9 cellular contexts compared by ENCODE assay signal in genomic region chr10:103983367-103983911, GRCh38. TPM values are rescaled to one million over a fixed set of nuclear protein-coding genes. Genes with fewer than 3 reads are reported as not detected.
A peak's percentile ranks its signal among the peaks of the same experiment; 100 is the strongest.
DNase-seq lines count a peak whose midpoint lies in the region; ATAC-seq, FAIRE-seq and TF ChIP-seq lines count a peak whose summit lies in the region.
"Had no signal": no experiment of that assay in that cellular context is flagged by ENCODE, and none has a peak within 500 bp of the region (broad histone marks: within the 10 kb centered on the region; RNA-seq: fewer than 3 reads in every experiment).

No MANE protein-coding gene starts in this region.

- no peaks in the 10 kb centered on the region for H3K27me3 ChIP-seq in pancreas

- peak overlapping the region; percentile 74 for H3K27ac Mint-ChIP-seq in T-helper 1 cell treated with Interleukin-12 subunit alpha and Interleukin-12 subunit beta and Interleukin-4 antibody, amounts not matched to agents 30 μg/mL and 1 μg/mL, for 36 hours
- H3K27ac Mint-ChIP-seq in natural killer cell treated with Interleukin-12 subunit alpha and Interleukin-12 subunit beta and Interleukin-15 and Interleukin-18, amount 100 ng/mL, for 72 hours: peak overlapping the region; percentile 71 to 82

- H3K9me3 ChIP-seq in pancreas: no peaks in the 10 kb centered on the region

- H3K4me1 ChIP-seq in pancreas: peaks cover 0 to 18% (median 11%) of the 10 kb centered on the region in 3 donors

- peaks cover 4% of the 10 kb centered on the region for H3K36me3 Mint-ChIP-seq in activated T-cell treated with anti-CD3 and anti-CD28 coated beads, Interleukin-2, amount 50 U/mL, for 4 hours (ENCODE audit: insufficient read depth)
- H3K36me3 Mint-ChIP-seq in T-helper 1 cell treated with Interleukin-12 subunit alpha and Interleukin-12 subunit beta and Interleukin-4 antibody, amounts not matched to agents 30 μg/mL and 1 μg/mL, for 36 hours (ENCODE audit: low read depth): peaks cover 7% of the 10 kb centered on the region
- H3K36me3 Mint-ChIP-seq in natural killer cell treated with Interleukin-12 subunit alpha and Interleukin-12 subunit beta and Interleukin-15 and Interleukin-18, amount 100 ng/mL, for 72 hours: no peaks in the 10 kb centered on the region

- H3K4me3 Mint-ChIP-seq in activated T-cell treated with anti-CD3 and anti-CD28 coated beads, Interleukin-2, amount 50 U/mL, for 4 hours: peak overlapping the region; percentile 34
- H3K4me3 Mint-ChIP-seq in T-helper 1 cell treated with Interleukin-12 subunit alpha and Interleukin-12 subunit beta and Interleukin-4 antibody, amounts not matched to agents 30 μg/mL and 1 μg/mL, for 36 hours: peak overlapping the region; percentile 63
- H3K4me3 Mint-ChIP-seq in natural killer cell treated with Interleukin-12 subunit alpha and Interleukin-12 subunit beta and Interleukin-15 and Interleukin-18, amount 100 ng/mL, for 72 hours: peak overlapping the region; percentile 82

- no peaks in the 10 kb centered on the region for H3K9me3 Mint-ChIP-seq in activated T-cell treated with anti-CD3 and anti-CD28 coated beads, Interleukin-2, amount 50 U/mL, for 4 hours
- no peaks in the 10 kb centered on the region for H3K9me3 Mint-ChIP-seq in T-helper 1 cell treated with Interleukin-12 subunit alpha and Interleukin-12 subunit beta and Interleukin-4 antibody, amounts not matched to agents 30 μg/mL and 1 μg/mL, for 36 hours
- no peaks in the 10 kb centered on the region for H3K9me3 Mint-ChIP-seq in natural killer cell treated with Interleukin-12 subunit alpha and Interleukin-12 subunit beta and Interleukin-15 and Interleukin-18, amount 100 ng/mL, for 72 hours

- no peaks in the 10 kb centered on the region for H3K36me3 ChIP-seq in pancreas

- no peak for FAIRE-seq in pancreas (lab: Jason Lieb, UNC)

- H3K27me3 Mint-ChIP-seq in activated T-cell treated with anti-CD3 and anti-CD28 coated beads, Interleukin-2, amount 50 U/mL, for 4 hours (ENCODE audit: low read depth): no peaks in the 10 kb centered on the region
- H3K27me3 Mint-ChIP-seq in T-helper 1 cell treated with Interleukin-12 subunit alpha and Interleukin-12 subunit beta and Interleukin-4 antibody, amounts not matched to agents 30 μg/mL and 1 μg/mL, for 36 hours (ENCODE audit: low read depth): no peaks in the 10 kb centered on the region
- no peaks in the 10 kb centered on the region for H3K27me3 Mint-ChIP-seq in natural killer cell treated with Interleukin-12 subunit alpha and Interleukin-12 subunit beta and Interleukin-15 and Interleukin-18, amount 100 ng/mL, for 72 hours

- no peak for TF ChIP-seq CTCF in pancreas (IDR thresholded peaks at IDR 0.05)

- 48 to 52% methylated on average over 4 of the region's 4 CpGs for WGBS in pancreas, 2 donors

- H3K4me3 ChIP-seq in pancreas: no peak overlapping the region

- H3K4me1 Mint-ChIP-seq in activated T-cell treated with anti-CD3 and anti-CD28 coated beads, Interleukin-2, amount 50 U/mL, for 4 hours (ENCODE audit: low read depth): peaks cover 70% of the 10 kb centered on the region
- H3K4me1 Mint-ChIP-seq in T-helper 1 cell treated with Interleukin-12 subunit alpha and Interleukin-12 subunit beta and Interleukin-4 antibody, amounts not matched to agents 30 μg/mL and 1 μg/mL, for 36 hours (ENCODE audit: low read depth): peaks cover 41% of the 10 kb centered on the region
- H3K4me1 Mint-ChIP-seq in natural killer cell treated with Interleukin-12 subunit alpha and Interleukin-12 subunit beta and Interleukin-15 and Interleukin-18, amount 100 ng/mL, for 72 hours (ENCODE audit: low read depth in 2 of 2): peaks cover 54 to 61% of the 10 kb centered on the region in 2 donors

- no peak overlapping the region for H3K27ac ChIP-seq in pancreas
- H3K27ac ChIP-seq: parathyroid adenoma had no signal

- no peak for DNase-seq in activated T-cell treated with anti-CD3 and anti-CD28 coated beads, Interleukin-2, amount 50 U/mL, for 4 hours
- no peak for DNase-seq in activated T-cell treated with anti-CD3 and anti-CD28 coated beads, Interleukin-2, amount 50 U/mL, for 1 hour
- DNase-seq in natural killer cell treated with Interleukin-12 subunit alpha and Interleukin-12 subunit beta and Interleukin-15 and Interleukin-18, amount 100 ng/mL, for 72 hours (ENCODE audit: low spot score): no peak
- DNase-seq in pancreas (no peak), A172 (ENCODE audit: low spot score) (no peak), NOMO-1 (lab: John Stamatoyannopoulos, UW; ENCODE audit: unreplicated experiment in 2 of 2) (no peak)

- intact Hi-C loops in pancreas (cut with DNase I): no loop called here

- ATAC-seq in activated T-cell treated with anti-CD3 and anti-CD28 coated beads, Interleukin-2, amount 50 U/mL, for 4 hours: peak; percentile 74 to 75
- ATAC-seq in HG02973 (IDR thresholded peaks at IDR 0.05; ENCODE audit: unreplicated experiment): peak; percentile 85
- ATAC-seq in natural killer cell treated with Interleukin-12 subunit alpha and Interleukin-12 subunit beta and Interleukin-15 and Interleukin-18, amount 100 ng/mL, for 72 hours: peak; percentile 82 to 94
- no peak for ATAC-seq in pancreas

RNA-seq across cellular contexts. Expression of gene SLK, which starts 16.5 kb away (rescaled TPM):
- total RNA-seq in activated T-cell treated with anti-CD3 and anti-CD28 coated beads, Interleukin-2, amount 50 U/mL, for 4 hours: 10 to 100 TPM; 18.8 to 19.8 (median 19.4) TPM
- total RNA-seq in natural killer cell treated with Interleukin-12 subunit alpha and Interleukin-12 subunit beta and Interleukin-15 and Interleukin-18, amount 100 ng/mL, for 72 hours: 10 to 100 TPM; 26.3 to 32.1 TPM
- 10 to 100 TPM; 11.5 to 20.1 (median 14.6) TPM for total RNA-seq in pancreas
- 10 to 100 TPM in 1 of 2 donors, 1 to 10 TPM in 1; 6.0 to 12.6 TPM for polyA plus RNA-seq in pancreas
- total RNA-seq in A172 (2014; rRNA removed; shearing (Covaris generic)): 47.9 and 61.5 TPM in 2 replicates

Comparison
In these comparisons a context has a peak if more than half of its experiments do, and no peak if none do; other contexts are left out.
1. ATAC-seq: peak in activated T-cell treated with anti-CD3 and anti-CD28 coated beads, Interleukin-2, amount 50 U/mL, for 4 hours (2 of 2), HG02973 (single experiment) and natural killer cell treated with Interleukin-12 subunit alpha and Interleukin-12 subunit beta and Interleukin-15 and Interleukin-18, amount 100 ng/mL, for 72 hours (2 of 2); none in pancreas (0 of 4).
2. Peak in every context shown above with its lines, with median percentiles within 50 percentile points of each other: H3K4me3 Mint-ChIP-seq.